ENCODE assay signal across 28 cellular contexts in genomic region chr17:72199256-72199655, GRCh38.
"Had no signal": no experiment of that assay in that cellular context is flagged by ENCODE, and none has a peak within 500 bp of the region (broad histone marks: within the 10 kb centered on the region; RNA-seq: fewer than 3 reads in every experiment).

No MANE protein-coding gene starts in this region.

- H3K27me3 ChIP-seq: brain microvascular endothelial cell had no signal

- H3K36me3 ChIP-seq: brain microvascular endothelial cell, heart left ventricle had no signal

- H3K27ac Mint-ChIP-seq: activated CD4-positive, alpha-beta memory T cell treated with anti-CD3 and anti-CD28 coated beads, Interleukin-2, amount 10 ng/mL, durations not matched to agents 7 days and 5 days; activated CD4-positive, alpha-beta T cell treated with anti-CD3 and anti-CD28 coated beads for 36 hours; activated CD4-positive, alpha-beta T cell treated with anti-CD3 and anti-CD28 coated beads, Interleukin-2, amount 10 ng/mL, durations not matched to agents 24 days and 14 days; activated naive CD4-positive, alpha-beta T cell treated with anti-CD3 and anti-CD28 coated beads, Interleukin-2, amount 10 ng/mL, durations not matched to agents 7 days and 5 days; activated naive CD4-positive, alpha-beta T cell treated with anti-CD3 and anti-CD28 coated beads, Interleukin-2, amount 50 U/mL, for 72 hours; activated naive CD8-positive, alpha-beta T cell treated with anti-CD3 and anti-CD28 coated beads, Interleukin-2, amount 10 ng/mL, durations not matched to agents 7 days and 5 days; activated T-cell treated with anti-CD3 and anti-CD28 coated beads, Interleukin-2, amount 50 U/mL, for 24 hours; activated T-cell treated with anti-CD3 and anti-CD28 coated beads, Interleukin-2, amount 50 U/mL, for 72 hours; dendritic cell treated with granulocyte-macrophage colony-stimulating factor and Interleukin-4, amounts not matched to agents 40 ng/mL and 50 ng/mL, for 4 days; endodermal cell had no signal

- ATAC-seq: activated CD4-positive, alpha-beta T cell treated with anti-CD3 and anti-CD28 coated beads for 36 hours; activated naive CD4-positive, alpha-beta T cell treated with anti-CD3 and anti-CD28 coated beads, Interleukin-2, amount 50 U/mL, for 72 hours; activated T-cell treated with anti-CD3 and anti-CD28 coated beads, Interleukin-2, amount 50 U/mL, for 72 hours; esophagus mucosa; heart left ventricle had no signal

- H3K9me3 Mint-ChIP-seq: central memory CD8-positive, alpha-beta T cell; endodermal cell had no signal

- H3K4me1 ChIP-seq: heart left ventricle had no signal

- H3K4me1 Mint-ChIP-seq: activated CD4-positive, alpha-beta memory T cell treated with anti-CD3 and anti-CD28 coated beads, Interleukin-2, amount 10 ng/mL, durations not matched to agents 7 days and 5 days; activated CD4-positive, alpha-beta T cell treated with anti-CD3 and anti-CD28 coated beads for 36 hours; activated CD4-positive, alpha-beta T cell treated with anti-CD3 and anti-CD28 coated beads, Interleukin-2, amount 10 ng/mL, durations not matched to agents 24 days and 14 days; activated naive CD4-positive, alpha-beta T cell treated with anti-CD3 and anti-CD28 coated beads, Interleukin-2, amount 10 ng/mL, durations not matched to agents 7 days and 5 days; activated naive CD8-positive, alpha-beta T cell treated with anti-CD3 and anti-CD28 coated beads, Interleukin-2, amount 10 ng/mL, durations not matched to agents 7 days and 5 days; central memory CD8-positive, alpha-beta T cell; endodermal cell had no signal

- H3K4me3 Mint-ChIP-seq: activated CD4-positive, alpha-beta memory T cell treated with anti-CD3 and anti-CD28 coated beads, Interleukin-2, amount 10 ng/mL, durations not matched to agents 7 days and 5 days; activated CD4-positive, alpha-beta T cell treated with anti-CD3 and anti-CD28 coated beads for 36 hours; activated CD4-positive, alpha-beta T cell treated with anti-CD3 and anti-CD28 coated beads, Interleukin-2, amount 10 ng/mL, durations not matched to agents 24 days and 14 days; activated naive CD4-positive, alpha-beta T cell treated with anti-CD3 and anti-CD28 coated beads, Interleukin-2, amount 10 ng/mL, durations not matched to agents 7 days and 5 days; activated naive CD8-positive, alpha-beta T cell treated with anti-CD3 and anti-CD28 coated beads, Interleukin-2, amount 10 ng/mL, durations not matched to agents 7 days and 5 days; activated T-cell treated with anti-CD3 and anti-CD28 coated beads, Interleukin-2, amount 50 U/mL, for 24 hours; activated T-cell treated with anti-CD3 and anti-CD28 coated beads, Interleukin-2, amount 50 U/mL, for 72 hours; central memory CD8-positive, alpha-beta T cell; dendritic cell treated with granulocyte-macrophage colony-stimulating factor and Interleukin-4, amounts not matched to agents 40 ng/mL and 50 ng/mL, for 4 days; endodermal cell had no signal

- DNase-seq: activated CD4-positive, alpha-beta memory T cell treated with anti-CD3 and anti-CD28 coated beads, Interleukin-2, amount 10 ng/mL, durations not matched to agents 7 days and 5 days; activated CD4-positive, alpha-beta T cell treated with anti-CD3 and anti-CD28 coated beads for 36 hours; activated CD4-positive, alpha-beta T cell treated with anti-CD3 and anti-CD28 coated beads, Interleukin-2, amount 10 ng/mL, durations not matched to agents 24 days and 14 days; activated CD4-positive, alpha-beta T cell treated with anti-CD3 and anti-CD28 coated beads, Interleukin-2, amount 50 U/mL, for 4 hours; activated CD4-positive, CD25-positive, alpha-beta regulatory T cell; activated CD4-positive, CD25-positive, alpha-beta regulatory T cell treated with anti-CD3 and anti-CD28 coated beads, Interleukin-2, amount 50 U/mL, for 72 hours; activated CD8-positive, alpha-beta memory T cell treated with anti-CD3 and anti-CD28 coated beads, Interleukin-2, amount 50 U/mL, for 48 hours; activated gamma-delta T cell; activated naive CD4-positive, alpha-beta T cell; activated naive CD4-positive, alpha-beta T cell treated with anti-CD3 and anti-CD28 coated beads, Interleukin-2, amount 10 ng/mL, durations not matched to agents 7 days and 5 days; activated naive CD8-positive, alpha-beta T cell treated with anti-CD3 and anti-CD28 coated beads, Interleukin-2, amount 10 ng/mL, durations not matched to agents 7 days and 5 days; activated T-cell treated with anti-CD3 and anti-CD28 coated beads for 4 hours; activated T-cell treated with anti-CD3 and anti-CD28 coated beads, Interleukin-2, amount 50 U/mL, for 24 hours; activated T-cell treated with anti-CD3 and anti-CD28 coated beads, Interleukin-2, amount 50 U/mL, for 72 hours; anterior cingulate cortex; brain microvascular endothelial cell; dorsolateral prefrontal cortex; effector memory CD4-positive, alpha-beta T cell; foreskin fibroblast; glutamatergic neuron; heart left ventricle; T-helper 2 cell had no signal

- H3K27me3 Mint-ChIP-seq: activated CD4-positive, alpha-beta memory T cell treated with anti-CD3 and anti-CD28 coated beads, Interleukin-2, amount 10 ng/mL, durations not matched to agents 7 days and 5 days; activated CD4-positive, alpha-beta T cell treated with anti-CD3 and anti-CD28 coated beads, Interleukin-2, amount 10 ng/mL, durations not matched to agents 24 days and 14 days; activated naive CD4-positive, alpha-beta T cell treated with anti-CD3 and anti-CD28 coated beads, Interleukin-2, amount 10 ng/mL, durations not matched to agents 7 days and 5 days; activated naive CD8-positive, alpha-beta T cell treated with anti-CD3 and anti-CD28 coated beads, Interleukin-2, amount 10 ng/mL, durations not matched to agents 7 days and 5 days; central memory CD8-positive, alpha-beta T cell; dendritic cell treated with granulocyte-macrophage colony-stimulating factor and Interleukin-4, amounts not matched to agents 40 ng/mL and 50 ng/mL, for 4 days had no signal

- H3K4me3 ChIP-seq: coronary artery, dorsolateral prefrontal cortex, heart left ventricle had no signal

- H3K36me3 Mint-ChIP-seq: activated naive CD4-positive, alpha-beta T cell treated with anti-CD3 and anti-CD28 coated beads, Interleukin-2, amount 10 ng/mL, durations not matched to agents 7 days and 5 days; activated naive CD8-positive, alpha-beta T cell treated with anti-CD3 and anti-CD28 coated beads, Interleukin-2, amount 10 ng/mL, durations not matched to agents 7 days and 5 days had no signal

- H3K27ac ChIP-seq: brain microvascular endothelial cell, coronary artery, dorsolateral prefrontal cortex, heart left ventricle had no signal
